ENCODE assay signal across 22 cellular contexts in genomic region chr1:223695941-223696340, GRCh38. TPM values are rescaled to one million over a fixed set of nuclear protein-coding genes. Genes with fewer than 3 reads are reported as not detected.
DNase-seq lines count a peak whose midpoint lies in the region; ATAC-seq, FAIRE-seq and TF ChIP-seq lines count a peak whose summit lies in the region.
"Had no signal": no experiment of that assay in that cellular context is flagged by ENCODE, and none has a peak within 500 bp of the region (broad histone marks: within the 10 kb centered on the region; RNA-seq: fewer than 3 reads in every experiment).

No MANE protein-coding gene starts in this region.

- RAD21 ChIA-PET in HCT116 (lab: Charles Lee; ENCODE audit: low non-redundant PET in 1 of 2, low total read pairs in 2 of 2, uncharacterized antibody in 2 of 2, unreplicated experiment in 2 of 2), result interaction anchor here in 1 of 2 experiments (0.6 kb wide), 1 partner anchor 206 kb away, joined by 3 read pairs; no protein-coding TSS in a partner anchor

- H3K9ac ChIP-seq in HCT116 (ENCODE audit: low read length), result no peak overlapping the region
- H3K9ac ChIP-seq: KMS-11, SK-N-SH had no signal

- H3K27me3 Mint-ChIP-seq in mesothelial cell of epicardium (ENCODE audit: low read depth), result no peaks in the 10 kb centered on the region

- no peak overlapping the region for H3K4me2 ChIP-seq in HCT116 (ENCODE audit: low read length)
- H3K4me2 ChIP-seq: BLaER1 treated with 17β-estradiol and CSF1 and Interleukin-3, amounts not matched to agents 10 nM and 100 nM; KMS-11; SK-N-SH had no signal

- H3K4me1 ChIP-seq in HCT116 (ENCODE audit: control insufficient read depth in 1 of 2, insufficient read depth in 2 of 2, low read length in 2 of 2), result peaks cover 11 to 32% of the 10 kb centered on the region in 2 experiments

- TF ChIP-seq RAD21 in HCT116 (IDR thresholded peaks at IDR 0.05; ENCODE audit: low read depth), result no peak

- H3K9me3 ChIP-seq in HCT116 (ENCODE audit: control insufficient read depth in 1 of 2, insufficient read depth in 1 of 2, low read depth in 1 of 2, low read length in 2 of 2), result no peaks in the 10 kb centered on the region
- H3K9me3 ChIP-seq: BLaER1 treated with 17β-estradiol and CSF1 and Interleukin-3, amounts not matched to agents 10 nM and 100 nM; Peyer's patch; SK-N-SH had no signal

- TF ChIP-seq CTCF in HCT116 (IDR thresholded peaks at IDR 0.05 in 2 of 3, conservative IDR thresholded peaks at IDR 0.05 in 1 of 3; ENCODE audit: borderline replicate concordance in 1 of 3, insufficient read depth in 1 of 3, low read depth in 2 of 3, low read length in 2 of 3) (no peak), mesothelial cell of epicardium (IDR thresholded peaks at IDR 0.05; ENCODE audit: unreplicated experiment) (no peak)

- POLR2A ChIA-PET in HCT116 (lab: Charles Lee), result interaction anchor here (1.3 kb wide), 1 partner anchor 12 kb away, joined by 4 read pairs; no protein-coding TSS in a partner anchor

- peaks cover 19% of the 10 kb centered on the region for H3K4me1 Mint-ChIP-seq in mesothelial cell of epicardium

- no peaks in the 10 kb centered on the region for H3K9me3 Mint-ChIP-seq in mesothelial cell of epicardium

- H3K79me2 ChIP-seq in HCT116 (ENCODE audit: insufficient read depth, low read length), result no peaks in the 10 kb centered on the region

- peak; percentile 30 for FAIRE-seq in RCC 7860 (lab: Jason Lieb, UNC)
- FAIRE-seq: GM12878, H54 had no signal

- TF ChIP-seq POLR2A in HCT116 (IDR thresholded peaks at IDR 0.05; ENCODE audit: borderline replicate concordance, extremely low read depth, insufficient read depth, insufficient read length), result no peak

- H3K36me3 ChIP-seq in HCT116 (ENCODE audit: control insufficient read depth in 1 of 2, insufficient read depth in 2 of 2, low read length in 2 of 2), result no peaks in the 10 kb centered on the region
- H3K36me3 ChIP-seq: BLaER1 treated with 17β-estradiol and CSF1 and Interleukin-3, amounts not matched to agents 10 nM and 100 nM; Peyer's patch had no signal

- no peak overlapping the region for H3K27ac ChIP-seq in HCT116 (ENCODE audit: low read depth, low read length)
- H3K27ac ChIP-seq: BLaER1 treated with 17β-estradiol and CSF1 and Interleukin-3, amounts not matched to agents 10 nM and 100 nM; KMS-11; Peyer's patch had no signal

- no peaks in the 10 kb centered on the region for H4K20me1 ChIP-seq in HCT116 (ENCODE audit: insufficient read depth)
- H4K20me1 ChIP-seq: BLaER1 treated with 17β-estradiol and CSF1 and Interleukin-3, amounts not matched to agents 10 nM and 100 nM had no signal

- no peak overlapping the region for H3K4me3 Mint-ChIP-seq in mesothelial cell of epicardium

- no peaks in the 10 kb centered on the region for H3K9me2 ChIP-seq in HCT116 (ENCODE audit: insufficient read depth)
- H3K9me2 ChIP-seq: SK-N-SH had no signal

- no peak overlapping the region for H3K27ac Mint-ChIP-seq in mesothelial cell of epicardium

- no peaks in the 10 kb centered on the region for H3K27me3 ChIP-seq in HCT116 (ENCODE audit: insufficient read depth, low read length)
- H3K27me3 ChIP-seq: BLaER1 treated with 17β-estradiol and CSF1 and Interleukin-3, amounts not matched to agents 10 nM and 100 nM; Peyer's patch had no signal

- DNase-seq in HCT116 (ENCODE audit: low read depth, low spot score) (no peak), RCC 7860 (ENCODE audit: low spot score) (peak; percentile 59), glomerular visceral epithelial cell (ENCODE audit: extremely low spot score) (peak; percentile 64), mesothelial cell of epicardium (ENCODE audit: low spot score in 2 of 2, unreplicated experiment in 2 of 2) (no peak)
- no peak for DNase-seq in stimulated activated naive CD8-positive, alpha-beta T cell treated with anti-CD3 and anti-CD28 coated beads, Interleukin-15, Interleukin-2, amounts not matched to agents 100 U/mL and 50 U/mL, for 24 hours
- DNase-seq in activated CD4-positive, alpha-beta T cell treated with anti-CD3 and anti-CD28 coated beads for 1 hour, result no peak
- DNase-seq: DMS79 treated with DMSO at 0.1 percent for 48 hours, GDM1, NCI-H1092, NCI-H146, NCI-H2081, NCI-H510A, NCI-H774, SK-N-SH had no signal

- intact Hi-C loops in HCT116 (cut with micrococcal nuclease), result loop anchor here (5.0 kb wide), 3 partner anchors 296 to 761 kb away; no protein-coding TSS in a partner anchor

- H2AFZ ChIP-seq in HCT116 (ENCODE audit: low read depth, low read length, poor library complexity, severe bottlenecking), result peak overlapping the region; percentile 50

- ATAC-seq in HCT116 (no peak), HG03342 (IDR thresholded peaks at IDR 0.05; ENCODE audit: unreplicated experiment) (no peak)
- ATAC-seq in stimulated activated naive CD8-positive, alpha-beta T cell treated with anti-CD3 and anti-CD28 coated beads, Interleukin-15, Interleukin-2, amounts not matched to agents 100 U/mL and 50 U/mL, for 24 hours, result no peak

- no TSS peak for BruUV-seq in HCT116 (replicated peaks; lab: Mats Ljungman, UMichigan)

- H3K4me3 ChIP-seq in HCT116 (replicated peaks in 1 of 2; ENCODE audit: low read depth in 1 of 2, low read length in 2 of 2), result no peak overlapping the region
- H3K4me3 ChIP-seq: BLaER1 treated with 17β-estradiol and CSF1 and Interleukin-3, amounts not matched to agents 10 nM and 100 nM; GM12878; Peyer's patch had no signal

- CTCF ChIA-PET in HCT116 (lab: Charles Lee), result interaction anchor here (0.6 to 2.4 kb wide), 9 partner anchors 12 to 562 kb away, joined by 3 to 12 read pairs (median 4); no protein-coding TSS in a partner anchor

- H3K36me3 Mint-ChIP-seq in mesothelial cell of epicardium, result no peaks in the 10 kb centered on the region

TF ChIP-seq in HCT116, 20 proteins besides CTCF, POLR2A, EP300 and RAD21:
- TF ChIP-seq SP1 (IDR thresholded peaks at IDR 0.05; ENCODE audit: low read depth), result no peak
- TF ChIP-seq CBX3 (IDR thresholded peaks at IDR 0.05; ENCODE audit: low read depth), result no peak
- no peak for TF ChIP-seq JUND (IDR thresholded peaks at IDR 0.05)

RNA-seq across cellular contexts. Expression of gene CAPN2, which starts 16.4 kb away (rescaled TPM):
- total RNA-seq in HCT116 (2021; ENCODE audit: unreplicated experiment), result 173 TPM
- polyA plus RNA-seq in HCT116 (2012), result 180 and 187 TPM in 2 replicates
- 136 to 151 TPM (median 146 TPM) in 3 replicates for total RNA-seq in mesothelial cell of epicardium

RNA-seq across cellular contexts. Expression of gene CAPN8, which starts 30.4 kb away (rescaled TPM):
- total RNA-seq in HCT116 (2021; ENCODE audit: unreplicated experiment), result 0.54 TPM
- polyA plus RNA-seq in HCT116 (2012), result 0.17 and 0.25 TPM in 2 replicates
- total RNA-seq in mesothelial cell of epicardium, result 0.40 to 0.63 TPM in 2 of 3 replicates, not detected in the other
- total RNA-seq: Right ventricle myocardium superior; T-helper 1 cell treated with Interleukin-12 subunit alpha and Interleukin-12 subunit beta and Interleukin-4 antibody, amounts not matched to agents 30 ng/mL and 1 ng/mL, for 36 hours had no signal
- polyA plus RNA-seq: SK-N-SH had no signal

Comparison
In these comparisons a context has a peak if more than half of its experiments do, and no peak if none do; other contexts are left out.
1. DNase-seq: peak in RCC 7860 (single experiment) and glomerular visceral epithelial cell (single experiment); none in HCT116 (single experiment), mesothelial cell of epicardium (0 of 2), stimulated activated naive CD8-positive, alpha-beta T cell treated with anti-CD3 and anti-CD28 coated beads, Interleukin-15, Interleukin-2, amounts not matched to agents 100 U/mL and 50 U/mL, for 24 hours (single experiment) and activated CD4-positive, alpha-beta T cell treated with anti-CD3 and anti-CD28 coated beads for 1 hour (single experiment).